Comparison of ENCODE assay signal across 3 cellular contexts in the genomic region with DNA sequence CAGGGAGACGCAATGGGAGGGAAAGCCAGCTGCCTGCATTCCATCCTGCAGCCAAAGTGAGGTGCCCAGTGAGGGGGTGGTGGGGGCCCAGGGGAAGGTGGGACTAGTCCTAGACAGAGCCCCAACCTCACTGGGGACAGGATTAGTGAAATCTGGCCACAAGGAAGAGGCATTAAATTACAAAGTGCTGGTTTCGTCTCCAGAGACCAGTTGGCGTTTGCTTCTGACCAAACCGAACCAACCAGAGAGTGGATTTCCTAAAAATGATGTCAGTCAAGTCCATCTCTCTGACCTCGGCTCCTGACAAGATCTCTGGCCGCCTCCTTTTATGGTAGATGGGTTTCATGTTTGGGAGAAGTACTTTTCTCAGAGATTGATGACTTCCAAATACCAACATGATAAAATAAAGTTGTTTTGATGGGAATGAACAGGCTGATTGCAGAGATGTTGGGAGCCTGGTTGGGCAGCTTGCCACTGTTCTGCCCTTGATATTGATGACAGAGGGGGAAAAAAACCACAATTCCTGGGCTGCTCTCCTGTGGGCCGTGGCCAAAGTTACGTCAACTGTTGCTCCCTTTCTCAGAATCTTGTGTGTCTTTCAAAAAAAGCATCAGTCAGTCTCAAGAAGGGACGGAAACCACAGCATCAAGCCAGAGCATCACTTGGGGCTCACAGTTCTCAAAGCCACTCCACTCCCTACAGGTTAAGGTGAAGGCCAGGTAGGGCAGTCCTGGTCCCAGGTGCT.
TF ChIP-seq lines count a peak whose summit lies in the region.

No MANE protein-coding gene starts in this region.

TF ChIP-seq in SK-N-SH, 30 proteins besides CTCF, POLR2A, EP300 and RAD21:
- TF ChIP-seq, protein P1, sequence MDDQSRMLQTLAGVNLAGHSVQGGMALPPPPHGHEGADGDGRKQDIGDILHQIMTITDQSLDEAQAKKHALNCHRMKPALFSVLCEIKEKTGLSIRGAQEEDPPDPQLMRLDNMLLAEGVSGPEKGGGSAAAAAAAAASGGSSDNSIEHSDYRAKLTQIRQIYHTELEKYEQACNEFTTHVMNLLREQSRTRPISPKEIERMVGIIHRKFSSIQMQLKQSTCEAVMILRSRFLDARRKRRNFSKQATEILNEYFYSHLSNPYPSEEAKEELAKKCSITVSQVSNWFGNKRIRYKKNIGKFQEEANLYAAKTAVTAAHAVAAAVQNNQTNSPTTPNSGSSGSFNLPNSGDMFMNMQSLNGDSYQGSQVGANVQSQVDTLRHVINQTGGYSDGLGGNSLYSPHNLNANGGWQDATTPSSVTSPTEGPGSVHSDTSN (IDR thresholded peaks at IDR 0.05): peak; percentile 27; the same call in 1 of the 2 replicates
- no peak for TF ChIP-seq TAF1 (IDR thresholded peaks at IDR 0.05; ENCODE audit: borderline replicate concordance, low read depth, low read length)

TF ChIP-seq in SK-N-SH treated with all-trans-retinoic acid at 6 μM for 48 hours, 23 proteins besides CTCF, POLR2A, EP300 and RAD21 (continued from another document):
- TF ChIP-seq CREB5 (CRISPR knock-in tag; IDR thresholded peaks at IDR 0.05; ENCODE audit: low read depth) (no peak), OSR1 (CRISPR knock-in tag; IDR thresholded peaks at IDR 0.05) (no peak), RARB (CRISPR knock-in tag; IDR thresholded peaks at IDR 0.05) (no peak), GLIS3 (CRISPR knock-in tag; IDR thresholded peaks at IDR 0.05) (no peak), ZNF70 (CRISPR knock-in tag; IDR thresholded peaks at IDR 0.05) (no peak), PATZ1 (CRISPR knock-in tag; IDR thresholded peaks at IDR 0.05; ENCODE audit: borderline replicate concordance) (no peak), CSDC2 (CRISPR knock-in tag; IDR thresholded peaks at IDR 0.05) (no peak), ZC3H10 (CRISPR knock-in tag; IDR thresholded peaks at IDR 0.05) (no peak), ISL1 (CRISPR knock-in tag; IDR thresholded peaks at IDR 0.05) (no peak), ZNF565 (CRISPR knock-in tag; conservative IDR thresholded peaks at IDR 0.05; ENCODE audit: low read depth) (no peak), CSRNP3 (CRISPR knock-in tag; IDR thresholded peaks at IDR 0.05) (no peak), ARNTL (CRISPR knock-in tag; IDR thresholded peaks at IDR 0.05; ENCODE audit: borderline replicate concordance, low read depth) (no peak), ZNF8 (CRISPR knock-in tag; IDR thresholded peaks at IDR 0.05) (no peak), SNAI2 (CRISPR knock-in tag; IDR thresholded peaks at IDR 0.05) (no peak), TOX (CRISPR knock-in tag; IDR thresholded peaks at IDR 0.05; ENCODE audit: borderline replicate concordance) (no peak)
- TF ChIP-seq, protein P2, sequence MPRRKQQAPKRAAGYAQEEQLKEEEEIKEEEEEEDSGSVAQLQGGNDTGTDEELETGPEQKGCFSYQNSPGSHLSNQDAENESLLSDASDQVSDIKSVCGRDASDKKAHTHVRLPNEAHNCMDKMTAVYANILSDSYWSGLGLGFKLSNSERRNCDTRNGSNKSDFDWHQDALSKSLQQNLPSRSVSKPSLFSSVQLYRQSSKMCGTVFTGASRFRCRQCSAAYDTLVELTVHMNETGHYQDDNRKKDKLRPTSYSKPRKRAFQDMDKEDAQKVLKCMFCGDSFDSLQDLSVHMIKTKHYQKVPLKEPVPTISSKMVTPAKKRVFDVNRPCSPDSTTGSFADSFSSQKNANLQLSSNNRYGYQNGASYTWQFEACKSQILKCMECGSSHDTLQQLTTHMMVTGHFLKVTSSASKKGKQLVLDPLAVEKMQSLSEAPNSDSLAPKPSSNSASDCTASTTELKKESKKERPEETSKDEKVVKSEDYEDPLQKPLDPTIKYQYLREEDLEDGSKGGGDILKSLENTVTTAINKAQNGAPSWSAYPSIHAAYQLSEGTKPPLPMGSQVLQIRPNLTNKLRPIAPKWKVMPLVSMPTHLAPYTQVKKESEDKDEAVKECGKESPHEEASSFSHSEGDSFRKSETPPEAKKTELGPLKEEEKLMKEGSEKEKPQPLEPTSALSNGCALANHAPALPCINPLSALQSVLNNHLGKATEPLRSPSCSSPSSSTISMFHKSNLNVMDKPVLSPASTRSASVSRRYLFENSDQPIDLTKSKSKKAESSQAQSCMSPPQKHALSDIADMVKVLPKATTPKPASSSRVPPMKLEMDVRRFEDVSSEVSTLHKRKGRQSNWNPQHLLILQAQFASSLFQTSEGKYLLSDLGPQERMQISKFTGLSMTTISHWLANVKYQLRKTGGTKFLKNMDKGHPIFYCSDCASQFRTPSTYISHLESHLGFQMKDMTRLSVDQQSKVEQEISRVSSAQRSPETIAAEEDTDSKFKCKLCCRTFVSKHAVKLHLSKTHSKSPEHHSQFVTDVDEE (CRISPR knock-in tag; IDR thresholded peaks at IDR 0.05): no peak

TF ChIP-seq in GM23338, 12 proteins besides CTCF, POLR2A, EP300 and RAD21 (continued from another document):
- TF ChIP-seq, protein P3, sequence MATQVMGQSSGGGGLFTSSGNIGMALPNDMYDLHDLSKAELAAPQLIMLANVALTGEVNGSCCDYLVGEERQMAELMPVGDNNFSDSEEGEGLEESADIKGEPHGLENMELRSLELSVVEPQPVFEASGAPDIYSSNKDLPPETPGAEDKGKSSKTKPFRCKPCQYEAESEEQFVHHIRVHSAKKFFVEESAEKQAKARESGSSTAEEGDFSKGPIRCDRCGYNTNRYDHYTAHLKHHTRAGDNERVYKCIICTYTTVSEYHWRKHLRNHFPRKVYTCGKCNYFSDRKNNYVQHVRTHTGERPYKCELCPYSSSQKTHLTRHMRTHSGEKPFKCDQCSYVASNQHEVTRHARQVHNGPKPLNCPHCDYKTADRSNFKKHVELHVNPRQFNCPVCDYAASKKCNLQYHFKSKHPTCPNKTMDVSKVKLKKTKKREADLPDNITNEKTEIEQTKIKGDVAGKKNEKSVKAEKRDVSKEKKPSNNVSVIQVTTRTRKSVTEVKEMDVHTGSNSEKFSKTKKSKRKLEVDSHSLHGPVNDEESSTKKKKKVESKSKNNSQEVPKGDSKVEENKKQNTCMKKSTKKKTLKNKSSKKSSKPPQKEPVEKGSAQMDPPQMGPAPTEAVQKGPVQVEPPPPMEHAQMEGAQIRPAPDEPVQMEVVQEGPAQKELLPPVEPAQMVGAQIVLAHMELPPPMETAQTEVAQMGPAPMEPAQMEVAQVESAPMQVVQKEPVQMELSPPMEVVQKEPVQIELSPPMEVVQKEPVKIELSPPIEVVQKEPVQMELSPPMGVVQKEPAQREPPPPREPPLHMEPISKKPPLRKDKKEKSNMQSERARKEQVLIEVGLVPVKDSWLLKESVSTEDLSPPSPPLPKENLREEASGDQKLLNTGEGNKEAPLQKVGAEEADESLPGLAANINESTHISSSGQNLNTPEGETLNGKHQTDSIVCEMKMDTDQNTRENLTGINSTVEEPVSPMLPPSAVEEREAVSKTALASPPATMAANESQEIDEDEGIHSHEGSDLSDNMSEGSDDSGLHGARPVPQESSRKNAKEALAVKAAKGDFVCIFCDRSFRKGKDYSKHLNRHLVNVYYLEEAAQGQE (IDR thresholded peaks at IDR 0.05; ENCODE audit: unreplicated experiment): no peak
- no peak for TF ChIP-seq ETS1 (IDR thresholded peaks at IDR 0.05)
- no peak for TF ChIP-seq ZNF331 (CRISPR knock-in tag; IDR thresholded peaks at IDR 0.05; ENCODE audit: low read depth)
- no peak for TF ChIP-seq ZNF462 (CRISPR knock-in tag; IDR thresholded peaks at IDR 0.05)
- no peak for TF ChIP-seq JUNB (IDR thresholded peaks at IDR 0.05; ENCODE audit: unreplicated experiment)
